Comparison of ENCODE assay signal across 12 cellular contexts in the genomic region with DNA sequence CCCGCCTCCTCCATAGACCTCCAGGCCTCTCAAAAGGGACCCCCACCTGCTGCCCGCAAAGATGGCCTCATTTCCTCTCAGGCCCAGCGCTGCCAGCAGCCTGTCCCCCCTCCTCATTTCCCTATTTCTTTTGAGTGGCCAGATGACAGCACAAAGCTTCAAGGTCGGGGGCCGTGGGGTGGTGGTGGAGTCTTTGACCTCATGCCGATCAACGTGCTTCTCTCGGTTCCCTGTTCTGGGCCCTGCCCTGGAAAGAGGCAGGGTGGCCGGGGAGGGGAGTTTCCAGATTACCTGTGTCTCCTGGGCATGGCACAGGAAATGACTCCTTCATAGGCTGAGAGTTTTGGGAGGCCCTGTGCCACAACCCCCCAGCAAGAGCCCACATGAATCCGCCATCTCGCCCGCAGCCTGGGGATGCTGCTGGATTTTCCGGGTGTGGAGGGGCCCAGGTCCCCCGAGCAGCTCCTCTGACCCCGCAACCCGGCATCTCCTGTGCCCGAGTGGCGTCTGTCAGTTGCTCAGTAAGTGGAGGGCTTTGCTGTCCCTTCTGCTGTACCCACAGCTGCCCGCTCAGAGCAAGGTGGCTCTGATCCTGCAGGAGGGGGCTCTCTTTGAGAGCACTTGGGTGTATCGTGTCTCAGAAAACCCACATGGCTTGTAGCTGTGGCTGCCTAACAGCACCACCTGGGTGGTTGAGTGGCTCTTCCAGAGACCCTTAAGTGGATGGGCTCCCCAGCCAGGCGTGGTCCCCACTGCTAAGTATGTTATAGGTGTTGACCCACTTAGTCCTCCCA.
DNase-seq lines count a peak whose midpoint lies in the region; ATAC-seq and TF ChIP-seq lines count a peak whose summit lies in the region.
"Had no signal": no experiment of that assay in that cellular context is flagged by ENCODE, and none has a peak within 500 bp of the region (broad histone marks: within the 10 kb centered on the region; RNA-seq: fewer than 3 reads in every experiment).

No MANE protein-coding gene starts in this region.

- peaks cover 29% of the 10 kb centered on the region for H3K4me1 ChIP-seq in MM.1S (ENCODE audit: low read length)
- peaks cover 3% of the 10 kb centered on the region for H3K4me1 ChIP-seq in endodermal cell (ENCODE audit: control insufficient read depth, insufficient read depth, low read length)
- H3K4me1 ChIP-seq: prostate gland had no signal

- H3K4me3 ChIP-seq in MM.1S (ENCODE audit: low read length) (no peak overlapping the region), endodermal cell (ENCODE audit: low read length) (no peak overlapping the region)
- H3K4me3 ChIP-seq: prostate gland had no signal

- H3K27ac Mint-ChIP-seq in naive B cell (peak overlapping the region; percentile 98 to 100 (median 99)), endodermal cell (no peak overlapping the region)

- H2AFZ ChIP-seq in MM.1S (ENCODE audit: low read length) = no peak overlapping the region

- peaks cover 39% of the 10 kb centered on the region for H3F3A ChIP-seq in MM.1S (ENCODE audit: insufficient read depth, low read length)

- H3K9me3 ChIP-seq in MM.1S (replicated peaks; ENCODE audit: insufficient read depth, low read length) (no peaks in the 10 kb centered on the region), endodermal cell (ENCODE audit: control insufficient read depth, low read length) (peaks cover 8% of the 10 kb centered on the region)
- H3K9me3 ChIP-seq: prostate gland had no signal

- in situ Hi-C loops in GM13976 (cut with MboI; ENCODE audit: low sequenced_read_pairs, unreplicated experiment) = loop anchor here (10.0 kb wide), 1 partner anchor 132 kb away; no protein-coding TSS in a partner anchor
- in situ Hi-C loops in G401 (cut with HindIII; ENCODE audit: low sequenced_read_pairs) = no loop called here

- H3K27ac ChIP-seq in MM.1S (ENCODE audit: low read length) (peak overlapping the region; percentile 94; the same call in 1 of the 2 replicates), endodermal cell (ENCODE audit: low read depth, low read length) (no peak overlapping the region)
- H3K27ac ChIP-seq: prostate gland had no signal

- no peaks in the 10 kb centered on the region for H4K20me1 ChIP-seq in MM.1S (ENCODE audit: insufficient read depth, low read length)

- TF ChIP-seq CTCF in GM13976 (IDR thresholded peaks at IDR 0.05; ENCODE audit: borderline replicate concordance, control extremely low read depth, extremely low read depth, insufficient read depth, missing control alignments) (no peak), MM.1S (IDR thresholded peaks at IDR 0.05; ENCODE audit: low read length) (no peak), endodermal cell (conservative IDR thresholded peaks at IDR 0.05) (no peak)

- no peaks in the 10 kb centered on the region for H3K36me3 ChIP-seq in MM.1S (replicated peaks; ENCODE audit: insufficient read depth, low read length)
- no peaks in the 10 kb centered on the region for H3K36me3 ChIP-seq in endodermal cell (ENCODE audit: control insufficient read depth, insufficient read depth, low read length)
- H3K36me3 ChIP-seq: prostate gland had no signal

- no peak overlapping the region for H3K4me2 ChIP-seq in MM.1S (ENCODE audit: low read depth, low read length)

- H3K9ac ChIP-seq in MM.1S (ENCODE audit: low read length) (no peak overlapping the region), endodermal cell (ENCODE audit: extremely low read depth, low read length, poor library complexity, severe bottlenecking) (no peak overlapping the region)

- H3K9me2 ChIP-seq in MM.1S (replicated peaks; ENCODE audit: insufficient read depth, low read length) = no peaks in the 10 kb centered on the region

- H3K27me3 ChIP-seq in MM.1S (replicated peaks; ENCODE audit: insufficient read depth, low read length) (no peaks in the 10 kb centered on the region), endodermal cell (ENCODE audit: control insufficient read depth, insufficient read depth, low read length, poor library complexity, severe bottlenecking) (no peaks in the 10 kb centered on the region)

- H3K36me3 Mint-ChIP-seq in naive B cell = no peaks in the 10 kb centered on the region
- peaks cover 10% of the 10 kb centered on the region for H3K36me3 Mint-ChIP-seq in endodermal cell (ENCODE audit: low read depth)

- 79 to 92% methylated on average over 15 to 21 of the region's 21 CpGs for WGBS in endodermal cell (ENCODE audit: insufficient coverage in 1 of 2, insufficient read length in 1 of 2), 2 experiments

- no peaks in the 10 kb centered on the region for H3K9me3 Mint-ChIP-seq in naive B cell
- peaks cover 5% of the 10 kb centered on the region for H3K9me3 Mint-ChIP-seq in endodermal cell

- no peaks in the 10 kb centered on the region for H3K27me3 Mint-ChIP-seq in naive B cell
- no peaks in the 10 kb centered on the region for H3K27me3 Mint-ChIP-seq in endodermal cell (ENCODE audit: insufficient read depth)

- H3K4me3 Mint-ChIP-seq in naive B cell (peak overlapping the region; percentile 39 to 91 (median 82)), endodermal cell (no peak overlapping the region)

- 0 out of 2 replicates have a peak, but pooled peaks cover 3% of the 10 kb centered on the region for H3K79me2 ChIP-seq in MM.1S (ENCODE audit: low read length)

- peak; percentile 35 for ATAC-seq in GM19463 (IDR thresholded peaks at IDR 0.05; ENCODE audit: unreplicated experiment)
- ATAC-seq in naive B cell (ENCODE audit: low read depth in 2 of 2) = peak; percentile 55 to 58

- peak; percentile 83 for DNase-seq in GM13976 (ENCODE audit: low spot score)
- no peak for DNase-seq in MM.1S
- DNase-seq in naive B cell = peak; percentile 87
- no peak for DNase-seq in NCI-H1092 (lab: John Stamatoyannopoulos, UW)
- no peak for DNase-seq in G401 (ENCODE audit: low spot score)
- no peak for DNase-seq in NCI-H345 treated with DMSO at 0.1 percent for 48 hours (lab: John Stamatoyannopoulos, UW; ENCODE audit: unreplicated experiment)
- no peak for DNase-seq in endodermal cell
- DNase-seq: activated gamma-delta T cell treated with Interleukin-2 at 50 U/mL for 16 hours, EL, NCI-H2081 treated with DMSO at 0.1 percent for 48 hours had no signal

- H3K4me1 Mint-ChIP-seq in naive B cell = peaks cover 63 to 89% (median 81%) of the 10 kb centered on the region in 3 donors
- peaks cover 37% of the 10 kb centered on the region for H3K4me1 Mint-ChIP-seq in endodermal cell

Comparison
In these comparisons a context has a peak if more than half of its experiments do, and no peak if none do; other contexts are left out.
1. DNase-seq: peak in GM13976 (single experiment) and naive B cell (single experiment); none in MM.1S (single experiment), NCI-H1092 (single experiment), G401 (single experiment), NCI-H345 treated with DMSO at 0.1 percent for 48 hours (single experiment) and endodermal cell (single experiment).